ENCODE assay signal across 2 cellular contexts in genomic region chr12:6180300-6181051, GRCh38.
TF ChIP-seq lines count a peak whose summit lies in the region.

No MANE protein-coding gene starts in this region.

TF ChIP-seq in HCT116, 20 proteins besides CTCF, POLR2A, EP300 and RAD21:
- TF ChIP-seq, protein P1, sequence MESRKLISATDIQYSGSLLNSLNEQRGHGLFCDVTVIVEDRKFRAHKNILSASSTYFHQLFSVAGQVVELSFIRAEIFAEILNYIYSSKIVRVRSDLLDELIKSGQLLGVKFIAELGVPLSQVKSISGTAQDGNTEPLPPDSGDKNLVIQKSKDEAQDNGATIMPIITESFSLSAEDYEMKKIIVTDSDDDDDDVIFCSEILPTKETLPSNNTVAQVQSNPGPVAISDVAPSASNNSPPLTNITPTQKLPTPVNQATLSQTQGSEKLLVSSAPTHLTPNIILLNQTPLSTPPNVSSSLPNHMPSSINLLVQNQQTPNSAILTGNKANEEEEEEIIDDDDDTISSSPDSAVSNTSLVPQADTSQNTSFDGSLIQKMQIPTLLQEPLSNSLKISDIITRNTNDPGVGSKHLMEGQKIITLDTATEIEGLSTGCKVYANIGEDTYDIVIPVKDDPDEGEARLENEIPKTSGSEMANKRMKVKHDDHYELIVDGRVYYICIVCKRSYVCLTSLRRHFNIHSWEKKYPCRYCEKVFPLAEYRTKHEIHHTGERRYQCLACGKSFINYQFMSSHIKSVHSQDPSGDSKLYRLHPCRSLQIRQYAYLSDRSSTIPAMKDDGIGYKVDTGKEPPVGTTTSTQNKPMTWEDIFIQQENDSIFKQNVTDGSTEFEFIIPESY (IDR thresholded peaks at IDR 0.05; ENCODE audit: extremely low read depth, insufficient replicate concordance, low read length): no peak
- TF ChIP-seq FOSL1 (IDR thresholded peaks at IDR 0.05; ENCODE audit: low read depth) (no peak), SIN3A (IDR thresholded peaks at IDR 0.05; ENCODE audit: low read depth) (no peak), EZH2phosphoT487 (IDR thresholded peaks at IDR 0.05; ENCODE audit: borderline replicate concordance) (no peak), ZFX (IDR thresholded peaks at IDR 0.05) (peak; percentile 28; the same call in 1 of the 2 replicates)
- TF ChIP-seq, protein P2, sequence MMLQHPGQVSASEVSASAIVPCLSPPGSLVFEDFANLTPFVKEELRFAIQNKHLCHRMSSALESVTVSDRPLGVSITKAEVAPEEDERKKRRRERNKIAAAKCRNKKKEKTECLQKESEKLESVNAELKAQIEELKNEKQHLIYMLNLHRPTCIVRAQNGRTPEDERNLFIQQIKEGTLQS (IDR thresholded peaks at IDR 0.05): no peak

TF ChIP-seq in K562, 482 proteins besides CTCF, POLR2A, EP300 and RAD21:
- no peak for TF ChIP-seq MAFK (IDR thresholded peaks at IDR 0.05; ENCODE audit: low read length)
- TF ChIP-seq PHF8 (IDR thresholded peaks at IDR 0.05; ENCODE audit: borderline replicate concordance, low read length): no peak
- TF ChIP-seq NR2C1 (IDR thresholded peaks at IDR 0.05): peak; percentile 59
- TF ChIP-seq NR2C1 (tag; IDR thresholded peaks at IDR 0.05): peak; percentile 87
- no peak for TF ChIP-seq AFF4 (CRISPR knock-in tag; IDR thresholded peaks at IDR 0.05)
- TF ChIP-seq EGR1 (conservative IDR thresholded peaks at IDR 0.05): 0 out of 2 replicates have a peak, but pooled peaks have one; percentile 17
- TF ChIP-seq RBM15 (IDR thresholded peaks at IDR 0.05; ENCODE audit: insufficient read depth, low read length): no peak
- TF ChIP-seq MEIS2 (IDR thresholded peaks at IDR 0.05; ENCODE audit: partially characterized antibody): no peak
- no peak for TF ChIP-seq NR1H2 (CRISPR knock-in tag; IDR thresholded peaks at IDR 0.05)
- TF ChIP-seq, protein P3, sequence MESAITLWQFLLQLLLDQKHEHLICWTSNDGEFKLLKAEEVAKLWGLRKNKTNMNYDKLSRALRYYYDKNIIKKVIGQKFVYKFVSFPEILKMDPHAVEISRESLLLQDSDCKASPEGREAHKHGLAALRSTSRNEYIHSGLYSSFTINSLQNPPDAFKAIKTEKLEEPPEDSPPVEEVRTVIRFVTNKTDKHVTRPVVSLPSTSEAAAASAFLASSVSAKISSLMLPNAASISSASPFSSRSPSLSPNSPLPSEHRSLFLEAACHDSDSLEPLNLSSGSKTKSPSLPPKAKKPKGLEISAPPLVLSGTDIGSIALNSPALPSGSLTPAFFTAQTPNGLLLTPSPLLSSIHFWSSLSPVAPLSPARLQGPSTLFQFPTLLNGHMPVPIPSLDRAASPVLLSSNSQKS (CRISPR knock-in tag; IDR thresholded peaks at IDR 0.05): no peak
- TF ChIP-seq NR2C2 (CRISPR knock-in tag; IDR thresholded peaks at IDR 0.05): peak; percentile 54; the same call in 1 of the 2 replicates
- peak; percentile 77 for TF ChIP-seq NR2C2 (tag; IDR thresholded peaks at IDR 0.05)
- no peak for TF ChIP-seq LARP7 (IDR thresholded peaks at IDR 0.05)
- no peak for TF ChIP-seq RNF2 (IDR thresholded peaks at IDR 0.05)
- TF ChIP-seq SP1 (CRISPR knock-in tag; IDR thresholded peaks at IDR 0.05): no peak
- TF ChIP-seq, protein P4, sequence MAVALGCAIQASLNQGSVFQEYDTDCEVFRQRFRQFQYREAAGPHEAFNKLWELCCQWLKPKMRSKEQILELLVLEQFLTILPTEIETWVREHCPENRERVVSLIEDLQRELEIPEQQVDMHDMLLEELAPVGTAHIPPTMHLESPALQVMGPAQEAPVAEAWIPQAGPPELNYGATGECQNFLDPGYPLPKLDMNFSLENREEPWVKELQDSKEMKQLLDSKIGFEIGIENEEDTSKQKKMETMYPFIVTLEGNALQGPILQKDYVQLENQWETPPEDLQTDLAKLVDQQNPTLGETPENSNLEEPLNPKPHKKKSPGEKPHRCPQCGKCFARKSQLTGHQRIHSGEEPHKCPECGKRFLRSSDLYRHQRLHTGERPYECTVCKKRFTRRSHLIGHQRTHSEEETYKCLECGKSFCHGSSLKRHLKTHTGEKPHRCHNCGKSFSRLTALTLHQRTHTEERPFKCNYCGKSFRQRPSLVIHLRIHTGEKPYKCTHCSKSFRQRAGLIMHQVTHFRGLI (CRISPR knock-in tag; IDR thresholded peaks at IDR 0.05): no peak
- TF ChIP-seq, protein P5, sequence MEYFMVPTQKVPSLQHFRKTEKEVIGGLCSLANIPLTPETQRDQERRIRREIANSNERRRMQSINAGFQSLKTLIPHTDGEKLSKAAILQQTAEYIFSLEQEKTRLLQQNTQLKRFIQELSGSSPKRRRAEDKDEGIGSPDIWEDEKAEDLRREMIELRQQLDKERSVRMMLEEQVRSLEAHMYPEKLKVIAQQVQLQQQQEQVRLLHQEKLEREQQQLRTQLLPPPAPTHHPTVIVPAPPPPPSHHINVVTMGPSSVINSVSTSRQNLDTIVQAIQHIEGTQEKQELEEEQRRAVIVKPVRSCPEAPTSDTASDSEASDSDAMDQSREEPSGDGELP (CRISPR knock-in tag; IDR thresholded peaks at IDR 0.05; ENCODE audit: borderline replicate concordance): peak; percentile 29; the same call in 1 of the 2 replicates
- TF ChIP-seq ARID3B (CRISPR knock-in tag; IDR thresholded peaks at IDR 0.05; ENCODE audit: borderline replicate concordance): no peak
- TF ChIP-seq, protein P6, sequence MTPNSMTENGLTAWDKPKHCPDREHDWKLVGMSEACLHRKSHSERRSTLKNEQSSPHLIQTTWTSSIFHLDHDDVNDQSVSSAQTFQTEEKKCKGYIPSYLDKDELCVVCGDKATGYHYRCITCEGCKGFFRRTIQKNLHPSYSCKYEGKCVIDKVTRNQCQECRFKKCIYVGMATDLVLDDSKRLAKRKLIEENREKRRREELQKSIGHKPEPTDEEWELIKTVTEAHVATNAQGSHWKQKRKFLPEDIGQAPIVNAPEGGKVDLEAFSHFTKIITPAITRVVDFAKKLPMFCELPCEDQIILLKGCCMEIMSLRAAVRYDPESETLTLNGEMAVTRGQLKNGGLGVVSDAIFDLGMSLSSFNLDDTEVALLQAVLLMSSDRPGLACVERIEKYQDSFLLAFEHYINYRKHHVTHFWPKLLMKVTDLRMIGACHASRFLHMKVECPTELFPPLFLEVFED (CRISPR knock-in tag; conservative IDR thresholded peaks at IDR 0.05): no peak
- TF ChIP-seq RBM34 (IDR thresholded peaks at IDR 0.05; ENCODE audit: borderline replicate concordance, insufficient read depth, low read length): no peak
- no peak for TF ChIP-seq PHTF2 (CRISPR knock-in tag; IDR thresholded peaks at IDR 0.05)
- peak; percentile 41; the same call in 1 of the 2 replicates for TF ChIP-seq FOSL1 (tag; conservative IDR thresholded peaks at IDR 0.05)
TF ChIP-seq in K562: peak in this region for 5.
